In the genomic region with DNA sequence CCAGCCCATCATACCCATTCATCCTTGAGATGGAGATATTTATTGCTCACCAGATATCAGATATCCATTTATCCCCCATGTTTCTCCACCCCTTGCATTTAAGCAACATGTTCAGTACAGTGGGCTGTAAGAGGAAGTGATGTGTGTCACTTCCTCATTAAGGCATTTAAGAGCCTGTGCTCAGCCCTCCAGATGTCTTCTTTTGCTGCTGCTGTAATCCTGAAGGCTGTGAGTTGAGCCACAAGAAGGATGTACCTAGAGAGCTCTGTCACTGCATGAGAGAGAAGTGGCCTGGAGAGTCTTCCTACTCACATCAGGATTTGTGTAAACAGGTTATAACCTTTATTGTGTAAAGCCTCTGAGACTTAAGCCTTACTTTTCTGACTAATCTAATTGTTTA, we compare ENCODE assay signal across 8 cellular contexts.
DNase-seq lines count a peak whose midpoint lies in the region; ATAC-seq and TF ChIP-seq lines count a peak whose summit lies in the region.
"Had no signal": no experiment of that assay in that cellular context is flagged by ENCODE, and none has a peak within 500 bp of the region (broad histone marks: within the 10 kb centered on the region; RNA-seq: fewer than 3 reads in every experiment).

No MANE protein-coding gene starts in this region.

- no peak for TF ChIP-seq CTCF in lower leg skin (IDR thresholded peaks at IDR 0.05)

- ATAC-seq in GM19467 (IDR thresholded peaks at IDR 0.05; ENCODE audit: unreplicated experiment) (peak; percentile 68), HG03354 (IDR thresholded peaks at IDR 0.05; ENCODE audit: poor library complexity, severe bottlenecking, unreplicated experiment) (peak; percentile 71)
- ATAC-seq: gastroesophageal sphincter had no signal

- H3K4me3 ChIP-seq in lower leg skin (ENCODE audit: low read depth, poor library complexity, severe bottlenecking), result no peak overlapping the region
- H3K4me3 ChIP-seq: gastroesophageal sphincter had no signal

- DNase-seq in SK-N-DZ (ENCODE audit: low spot score) (peak; percentile 9), renal cortical epithelial cell (ENCODE audit: low read depth) (peak; percentile 6), HuH-7 (ENCODE audit: low spot score) (no peak), NCI-H2227 (lab: John Stamatoyannopoulos, UW; ENCODE audit: unreplicated experiment) (no peak), lower leg skin (ENCODE audit: low spot score in 2 of 2) (no peak)

- intact Hi-C loops in lower leg skin (cut with DNase I; ENCODE audit: low total_unique reads), result no loop called here

- no peak for TF ChIP-seq POLR2A in lower leg skin (IDR thresholded peaks at IDR 0.05)

Comparison
In these comparisons a context has a peak if more than half of its experiments do, and no peak if none do; other contexts are left out.
1. DNase-seq: peak in SK-N-DZ (single experiment) and renal cortical epithelial cell (single experiment); none in HuH-7 (single experiment), NCI-H2227 (single experiment) and lower leg skin (0 of 2).